Comparison of ENCODE assay signal across 19 cellular contexts in the genomic region with DNA sequence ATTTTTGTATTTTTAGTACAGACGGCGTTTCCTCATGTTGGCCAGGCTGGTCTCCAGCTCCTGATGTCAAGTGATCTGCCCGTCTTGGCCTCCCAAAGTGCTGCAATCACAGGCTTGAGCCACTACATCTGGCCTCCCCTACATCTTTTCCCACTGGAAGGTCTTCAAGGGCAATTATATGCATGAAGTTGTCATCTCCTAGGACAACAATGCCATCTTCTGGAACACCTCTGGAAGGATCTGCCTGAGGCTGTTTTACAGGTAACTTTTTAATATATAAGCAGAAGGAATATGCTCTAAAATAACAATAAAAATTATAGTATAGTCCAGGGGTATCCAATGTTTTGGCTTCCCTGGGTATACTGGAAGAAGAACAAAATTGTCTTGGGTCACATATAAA.
DNase-seq lines count a peak whose midpoint lies in the region; ATAC-seq, FAIRE-seq and TF ChIP-seq lines count a peak whose summit lies in the region.
"Had no signal": no experiment of that assay in that cellular context is flagged by ENCODE, and none has a peak within 500 bp of the region (broad histone marks: within the 10 kb centered on the region; RNA-seq: fewer than 3 reads in every experiment).

No MANE protein-coding gene starts in this region.

- TF ChIP-seq POLR2A in NB4 (IDR thresholded peaks at IDR 0.05; ENCODE audit: extremely low read depth, insufficient read length) (no peak), K562 (conservative IDR thresholded peaks at IDR 0.05) (no peak)

- intact Hi-C loops in Right ventricle myocardium superior (cut with DNase I), result no loop called here
- intact Hi-C loops in K562 (cut with micrococcal nuclease), result loop anchor here (1.0 to 10.0 kb wide), 3 partner anchors 96 to 424 kb away; no protein-coding TSS in a partner anchor
- intact Hi-C loops in psoas muscle (cut with DNase I), result loop anchor here (5.0 kb wide), 2 partner anchors 264 to 421 kb away; no protein-coding TSS in a partner anchor

- H3K9me3 ChIP-seq in right atrium auricular region (no peaks in the 10 kb centered on the region), K562 (replicated peaks; ENCODE audit: control insufficient read depth, insufficient read depth, low read depth, low read length) (no peaks in the 10 kb centered on the region), psoas muscle (no peaks in the 10 kb centered on the region)
- H3K9me3 ChIP-seq: breast epithelium, suprapubic skin, vagina had no signal

- WGBS in K562 (ENCODE audit: insufficient coverage, low coverage, missing lambda C conversion rate), result 27% methylated on average over 3 of the region's 3 CpGs
- 81 to 92% (median 83%) methylated on average over 3 of the region's 3 CpGs for WGBS in psoas muscle, 3 donors

- no peaks in the 10 kb centered on the region for H3K9me1 ChIP-seq in K562 (ENCODE audit: control insufficient read depth, insufficient read depth, low read length)

- no peak for TF ChIP-seq EP300 in K562 (IDR thresholded peaks at IDR 0.05; ENCODE audit: low read length)

- H3K27ac ChIP-seq in right atrium auricular region, result no peak overlapping the region
- H3K27ac ChIP-seq in K562 (ENCODE audit: extremely low read depth, low read depth, low read length), result no peak overlapping the region
- no peak overlapping the region for H3K27ac ChIP-seq in psoas muscle
- H3K27ac ChIP-seq: breast epithelium, suprapubic skin, vagina had no signal

- no peak overlapping the region for H2AFZ ChIP-seq in K562 (ENCODE audit: low read depth, low read length)

- H3K79me2 ChIP-seq in K562 (ENCODE audit: control insufficient read depth, insufficient read depth, low read length), result no peaks in the 10 kb centered on the region

- POLR2A ChIA-PET in K562 (lab: Yijun Ruan, JAX), result no interaction called here

- H3K27me3 ChIP-seq in right atrium auricular region, result no peaks in the 10 kb centered on the region
- H3K27me3 ChIP-seq in K562 (ENCODE audit: control insufficient read depth in 2 of 2, insufficient read depth in 2 of 2, low read length in 2 of 2), result peaks cover 7 to 20% of the 10 kb centered on the region in 2 experiments; a peak in 4 of 5 replicates
- H3K27me3 ChIP-seq in psoas muscle (ENCODE audit: insufficient read depth in 3 of 3, low read length in 2 of 3), result peaks cover 0 to 1% (median 0%) of the 10 kb centered on the region in 3 donors
- H3K27me3 ChIP-seq: breast epithelium, suprapubic skin, vagina had no signal

- DNase-seq in Right ventricle myocardium superior, result no peak
- no peak for DNase-seq in right atrium auricular region (ENCODE audit: low spot score)
- peak; percentile 16 for DNase-seq in NB4 (ENCODE audit: low read depth)
- peak in 1 of 4 experiments; percentile 45 for DNase-seq in K562 (ENCODE audit: extremely low read depth in 1 of 4, low spot score in 3 of 4)
- no peak for DNase-seq in psoas muscle
- no peak for DNase-seq in NCI-H345 (lab: John Stamatoyannopoulos, UW)
- DNase-seq in ACHN, result no peak
- DNase-seq: activated CD8-positive, alpha-beta memory T cell treated with anti-CD3 and anti-CD28 coated beads, Interleukin-2, amount 50 U/mL, for 48 hours; activated effector memory CD4-positive, alpha-beta T cell treated with Interleukin-2 at 50 U/mL for 16 hours; CD4-positive, alpha-beta T cell; KG1; NCI-H2171 treated with DMSO at 0.1 percent for 48 hours; nephron progenitor cell; SHP77; T-helper 1 cell had no signal

- H3K36me3 ChIP-seq in right atrium auricular region (no peaks in the 10 kb centered on the region), K562 (ENCODE audit: control insufficient read depth, insufficient read depth, low read length) (no peaks in the 10 kb centered on the region), psoas muscle (ENCODE audit: insufficient read depth in 1 of 2, low read depth in 1 of 2) (no peaks in the 10 kb centered on the region)
- H3K36me3 ChIP-seq: breast epithelium, suprapubic skin, vagina had no signal

- CTCF ChIA-PET in K562 (lab: Yijun Ruan, JAX; ENCODE audit: low intra/inter-chr PET ratio), result interaction anchor here (0.6 to 1.1 kb wide), 2 partner anchors 262 to 264 kb away, joined by 3 read pairs; no protein-coding TSS in a partner anchor

- H3K9ac ChIP-seq in K562 (ENCODE audit: insufficient read depth in 1 of 2, low read depth in 2 of 2, low read length in 2 of 2), result no peak overlapping the region

- ATAC-seq in Right ventricle myocardium superior (ENCODE audit: poor library complexity) (peak; percentile 43), K562 (peak; percentile 47; the same call in 1 of the 3 replicates), psoas muscle (no peak), HG02938 (IDR thresholded peaks at IDR 0.05; ENCODE audit: unreplicated experiment) (no peak)

- H3K4me3 ChIP-seq in right atrium auricular region (no peak overlapping the region), NB4 (ENCODE audit: low read depth, low read length) (no peak overlapping the region), K562 (no peak overlapping the region), psoas muscle (no peak overlapping the region)
- H3K4me3 ChIP-seq: breast epithelium, suprapubic skin, vagina had no signal

- TF ChIP-seq RAD21 in K562 (CRISPR knock-in tag; conservative IDR thresholded peaks at IDR 0.05 in 1 of 2, IDR thresholded peaks at IDR 0.05 in 1 of 2), result peak; percentile 64 to 79

- H3K4me1 ChIP-seq in right atrium auricular region (no peaks in the 10 kb centered on the region), K562 (replicated peaks in 1 of 2; ENCODE audit: control insufficient read depth in 2 of 2, insufficient read depth in 2 of 2, low read length in 2 of 2) (no peaks in the 10 kb centered on the region), psoas muscle (no peaks in the 10 kb centered on the region)
- H3K4me1 ChIP-seq: breast epithelium, vagina had no signal

- TF ChIP-seq CTCF in right atrium auricular region (IDR thresholded peaks at IDR 0.05) (no peak), NB4 (IDR thresholded peaks at IDR 0.05; ENCODE audit: low read depth, low read length) (no peak), K562 (IDR thresholded peaks at IDR 0.05 in 2 of 3, conservative IDR thresholded peaks at IDR 0.05 in 1 of 3; ENCODE audit: insufficient read depth in 2 of 3, low read depth in 1 of 3, low read length in 3 of 3) (peak; percentile 12 to 53 (median 25); a peak in 3 of 6 replicates), psoas muscle (IDR thresholded peaks at IDR 0.05) (peak; percentile 29)

- H4K20me1 ChIP-seq in K562 (replicated peaks; ENCODE audit: control insufficient read depth, insufficient read depth, low read length), result no peaks in the 10 kb centered on the region

- no peak for FAIRE-seq in K562 (lab: Jason Lieb, UNC)

- in situ Hi-C loops in K562 (cut with MboI), result loop anchor here (25.0 kb wide), 1 partner anchor 259 kb away; no protein-coding TSS in a partner anchor
- in situ Hi-C loops in ACHN (cut with HindIII; ENCODE audit: low pct_ligation_motif_present, low pct_unique_long_range_greater_than_20kb, low sequenced_read_pairs), result no loop called here

- no peak overlapping the region for H3K4me2 ChIP-seq in K562 (ENCODE audit: insufficient read depth, low read length)

- no TSS peak for BruUV-seq in K562 (replicated peaks; lab: Mats Ljungman, UMichigan)

TF ChIP-seq in K562, 482 proteins besides CTCF, POLR2A, EP300 and RAD21 (continues in another document):
- TF ChIP-seq RCOR1 (IDR thresholded peaks at IDR 0.05; ENCODE audit: borderline replicate concordance in 1 of 2, low read depth in 2 of 2, low read length in 2 of 2) (no peak), SMAD2 (IDR thresholded peaks at IDR 0.05; ENCODE audit: low read depth, low read length) (no peak), HNRNPLL (IDR thresholded peaks at IDR 0.05; ENCODE audit: low read depth, low read length, poor library complexity, severe bottlenecking) (no peak), XRCC3 (IDR thresholded peaks at IDR 0.05) (no peak)
- TF ChIP-seq, protein P1, sequence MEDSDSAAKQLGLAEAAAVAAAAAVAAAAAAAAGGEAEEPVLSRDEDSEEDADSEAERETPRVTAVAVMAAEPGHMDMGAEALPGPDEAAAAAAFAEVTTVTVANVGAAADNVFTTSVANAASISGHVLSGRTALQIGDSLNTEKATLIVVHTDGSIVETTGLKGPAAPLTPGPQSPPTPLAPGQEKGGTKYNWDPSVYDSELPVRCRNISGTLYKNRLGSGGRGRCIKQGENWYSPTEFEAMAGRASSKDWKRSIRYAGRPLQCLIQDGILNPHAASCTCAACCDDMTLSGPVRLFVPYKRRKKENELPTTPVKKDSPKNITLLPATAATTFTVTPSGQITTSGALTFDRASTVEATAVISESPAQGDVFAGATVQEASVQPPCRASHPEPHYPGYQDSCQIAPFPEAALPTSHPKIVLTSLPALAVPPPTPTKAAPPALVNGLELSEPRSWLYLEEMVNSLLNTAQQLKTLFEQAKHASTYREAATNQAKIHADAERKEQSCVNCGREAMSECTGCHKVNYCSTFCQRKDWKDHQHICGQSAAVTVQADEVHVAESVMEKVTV (CRISPR knock-in tag; IDR thresholded peaks at IDR 0.05), result peak; percentile 34; the same call in 1 of the 2 replicates
- TF ChIP-seq, protein P2, sequence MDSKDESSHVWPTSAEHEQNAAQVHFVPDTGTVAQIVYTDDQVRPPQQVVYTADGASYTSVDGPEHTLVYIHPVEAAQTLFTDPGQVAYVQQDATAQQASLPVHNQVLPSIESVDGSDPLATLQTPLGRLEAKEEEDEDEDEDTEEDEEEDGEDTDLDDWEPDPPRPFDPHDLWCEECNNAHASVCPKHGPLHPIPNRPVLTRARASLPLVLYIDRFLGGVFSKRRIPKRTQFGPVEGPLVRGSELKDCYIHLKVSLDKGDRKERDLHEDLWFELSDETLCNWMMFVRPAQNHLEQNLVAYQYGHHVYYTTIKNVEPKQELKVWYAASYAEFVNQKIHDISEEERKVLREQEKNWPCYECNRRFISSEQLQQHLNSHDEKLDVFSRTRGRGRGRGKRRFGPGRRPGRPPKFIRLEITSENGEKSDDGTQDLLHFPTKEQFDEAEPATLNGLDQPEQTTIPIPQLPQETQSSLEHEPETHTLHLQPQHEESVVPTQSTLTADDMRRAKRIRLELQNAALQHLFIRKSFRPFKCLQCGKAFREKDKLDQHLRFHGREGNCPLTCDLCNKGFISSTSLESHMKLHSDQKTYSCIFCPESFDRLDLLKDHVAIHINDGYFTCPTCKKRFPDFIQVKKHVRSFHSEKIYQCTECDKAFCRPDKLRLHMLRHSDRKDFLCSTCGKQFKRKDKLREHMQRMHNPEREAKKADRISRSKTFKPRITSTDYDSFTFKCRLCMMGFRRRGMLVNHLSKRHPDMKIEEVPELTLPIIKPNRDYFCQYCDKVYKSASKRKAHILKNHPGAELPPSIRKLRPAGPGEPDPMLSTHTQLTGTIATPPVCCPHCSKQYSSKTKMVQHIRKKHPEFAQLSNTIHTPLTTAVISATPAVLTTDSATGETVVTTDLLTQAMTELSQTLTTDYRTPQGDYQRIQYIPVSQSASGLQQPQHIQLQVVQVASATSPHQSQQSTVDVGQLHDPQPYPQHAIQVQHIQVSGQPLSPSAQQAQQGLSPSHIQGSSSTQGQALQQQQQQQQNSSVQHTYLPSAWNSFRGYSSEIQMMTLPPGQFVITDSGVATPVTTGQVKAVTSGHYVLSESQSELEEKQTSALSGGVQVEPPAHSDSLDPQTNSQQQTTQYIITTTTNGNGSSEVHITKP (IDR thresholded peaks at IDR 0.05; ENCODE audit: partially characterized antibody), result no peak

Comparison
In these comparisons a context has a peak if more than half of its experiments do, and no peak if none do; other contexts are left out.
1. ATAC-seq: peak in Right ventricle myocardium superior (single experiment) and K562 (single experiment); none in psoas muscle (0 of 4) and HG02938 (single experiment).
2. CTCF ChIP-seq: peak in K562 (3 of 3) and psoas muscle (single experiment); none in right atrium auricular region (0 of 2) and NB4 (single experiment).